In the genomic region with DNA sequence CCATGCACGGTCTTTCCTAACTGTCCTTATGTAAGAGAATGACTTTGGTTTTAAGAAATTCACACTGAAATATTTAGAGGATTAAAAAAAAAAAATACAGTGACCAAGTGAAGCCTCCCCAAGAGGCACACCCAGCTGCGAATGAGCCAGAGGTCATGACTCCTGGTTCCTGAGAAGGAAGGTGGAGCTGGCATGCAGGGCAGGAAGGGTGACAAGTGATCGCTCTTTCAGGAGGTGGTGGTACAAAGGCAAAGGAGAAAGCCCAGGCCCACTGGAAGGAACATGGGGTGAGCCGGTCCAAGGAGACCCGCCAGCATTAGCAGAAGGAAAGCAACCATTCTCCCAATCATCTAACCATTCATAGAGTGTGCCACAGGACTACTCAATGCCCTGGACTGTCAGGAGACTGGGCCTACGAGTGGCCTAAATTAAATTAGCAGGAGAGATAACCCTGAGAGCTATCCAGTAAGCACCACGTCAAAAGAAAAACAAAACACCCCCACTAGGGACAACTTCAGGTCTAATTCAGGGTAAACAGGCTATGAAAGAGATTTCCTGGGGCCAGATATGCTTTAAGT, we compare ENCODE assay signal across 19 cellular contexts. TPM values are rescaled to one million over a fixed set of nuclear protein-coding genes. Genes with fewer than 3 reads are reported as not detected.
A peak's percentile ranks its signal among the peaks of the same experiment; 100 is the strongest.
DNase-seq lines count a peak whose midpoint lies in the region; ATAC-seq, FAIRE-seq and TF ChIP-seq lines count a peak whose summit lies in the region.
"Had no signal": no experiment of that assay in that cellular context is flagged by ENCODE, and none has a peak within 500 bp of the region (broad histone marks: within the 10 kb centered on the region; RNA-seq: fewer than 3 reads in every experiment).

No MANE protein-coding gene starts in this region.

- TF ChIP-seq POLR2A in K562 (conservative IDR thresholded peaks at IDR 0.05) (no peak), spleen (IDR thresholded peaks at IDR 0.05) (no peak)

- 50% methylated on average over 7 of the region's 7 CpGs for WGBS in K562 (ENCODE audit: insufficient coverage, low coverage, missing lambda C conversion rate)
- WGBS in spleen, 5 donors = 70 to 82% (median 80%) methylated on average over 7 of the region's 7 CpGs

- no peak overlapping the region for H3K27ac Mint-ChIP-seq in T-cell
- H3K27ac Mint-ChIP-seq in activated T-helper 2 cell treated with anti-CD3 and anti-CD28 coated beads, Interferon-gamma antibody, Interleukin-2, Interleukin-4, amounts not matched to agents 10 μg/mL and 5 μg/mL and 100 μg/mL, durations not matched to agents 14 hours and 24 hours and 36 hours = no peak overlapping the region

- peaks cover 31% of the 10 kb centered on the region for H3K36me3 Mint-ChIP-seq in T-cell
- H3K36me3 Mint-ChIP-seq in activated T-helper 2 cell treated with anti-CD3 and anti-CD28 coated beads, Interferon-gamma antibody, Interleukin-2, Interleukin-4, amounts not matched to agents 10 μg/mL and 5 μg/mL and 100 μg/mL, durations not matched to agents 14 hours and 24 hours and 36 hours (ENCODE audit: low read depth) = no peaks in the 10 kb centered on the region

- BruUV-seq in K562 (replicated peaks; lab: Mats Ljungman, UMichigan) = no TSS peak

- no peaks in the 10 kb centered on the region for H3K27me3 Mint-ChIP-seq in T-cell
- H3K27me3 Mint-ChIP-seq in activated T-helper 2 cell treated with anti-CD3 and anti-CD28 coated beads, Interferon-gamma antibody, Interleukin-2, Interleukin-4, amounts not matched to agents 10 μg/mL and 5 μg/mL and 100 μg/mL, durations not matched to agents 14 hours and 24 hours and 36 hours (ENCODE audit: low read depth) = no peaks in the 10 kb centered on the region

- peaks cover 39% of the 10 kb centered on the region for H3K79me2 ChIP-seq in K562 (ENCODE audit: control insufficient read depth, insufficient read depth, low read length)

- no peak overlapping the region for H3K4me3 Mint-ChIP-seq in T-cell
- H3K4me3 Mint-ChIP-seq in activated T-helper 2 cell treated with anti-CD3 and anti-CD28 coated beads, Interferon-gamma antibody, Interleukin-2, Interleukin-4, amounts not matched to agents 10 μg/mL and 5 μg/mL and 100 μg/mL, durations not matched to agents 14 hours and 24 hours and 36 hours (ENCODE audit: low read depth) = no peak overlapping the region

- POLR2A ChIA-PET in HEK293 (lab: Yijun Ruan, JAX) = no interaction called here
- POLR2A ChIA-PET in K562 (lab: Yijun Ruan, JAX) = interaction anchor here (1.0 to 1.1 kb wide), 3 partner anchors 7 to 24 kb away, joined by 3 read pairs; a partner anchor contains a TSS
- POLR2A ChIA-PET in T-cell (lab: Charles Lee) = interaction anchor here in 1 of 2 donors (0.7 kb wide), 1 partner anchor 9 kb away, joined by 3 read pairs; no protein-coding TSS in a partner anchor

- H3K4me3 ChIP-seq in HEK293 (ENCODE audit: low read depth, low read length) (no peak overlapping the region), K562 (no peak overlapping the region), iPS-20b (ENCODE audit: low read length) (no peak overlapping the region), spleen (no peak overlapping the region)
- H3K4me3 ChIP-seq: breast epithelium, SJCRH30, uterus had no signal

- no peaks in the 10 kb centered on the region for H3K9me3 ChIP-seq in HEK293 (ENCODE audit: control insufficient read depth, insufficient read depth, low read depth, low read length)
- H3K9me3 ChIP-seq in K562 (replicated peaks; ENCODE audit: control insufficient read depth, insufficient read depth, low read depth, low read length) = no peaks in the 10 kb centered on the region
- H3K9me3 ChIP-seq in iPS-20b (ENCODE audit: insufficient read depth, low read depth, low read length) = no peaks in the 10 kb centered on the region
- H3K9me3 ChIP-seq in spleen = no peaks in the 10 kb centered on the region
- H3K9me3 ChIP-seq: breast epithelium, SJCRH30, uterus had no signal

- intact Hi-C loops in K562 (cut with micrococcal nuclease) = loop anchor here (10.0 kb wide), 1 partner anchor 85 kb away; no protein-coding TSS in a partner anchor
- intact Hi-C loops in spleen (cut with DNase I; ENCODE audit: low total_unique reads) = no loop called here
- intact Hi-C loops in activated T-helper 2 cell treated with anti-CD3 and anti-CD28 coated beads, Interferon-gamma antibody, Interleukin-2, Interleukin-4, amounts not matched to agents 10 μg/mL and 5 μg/mL and 100 μg/mL, durations not matched to agents 14 hours and 24 hours and 36 hours (cut with micrococcal nuclease) = loop anchor here (10.0 kb wide), 1 partner anchor 625 kb away; no protein-coding TSS in a partner anchor

- H3K9ac ChIP-seq in K562 (ENCODE audit: insufficient read depth in 1 of 2, low read depth in 2 of 2, low read length in 2 of 2) (no peak overlapping the region), iPS-20b (ENCODE audit: low read depth, low read length) (peak overlapping the region; percentile 33; the same call in 1 of the 2 replicates)

- CTCF ChIA-PET in HEK293 (lab: Yijun Ruan, JAX) (interaction anchor here (0.7 kb wide), 2 partner anchors 51 to 121 kb away, joined by 3 read pairs; no protein-coding TSS in a partner anchor), K562 (lab: Yijun Ruan, JAX; ENCODE audit: low intra/inter-chr PET ratio) (no interaction called here), T-cell (lab: Charles Lee) (interaction anchor here (0.5 to 1.0 kb wide), 2 partner anchors 11 to 142 kb away, joined by 3 to 4 read pairs; no protein-coding TSS in a partner anchor)

- no peaks in the 10 kb centered on the region for H3K9me1 ChIP-seq in K562 (ENCODE audit: control insufficient read depth, insufficient read depth, low read length)

- in situ Hi-C loops in K562 (cut with MboI) = no loop called here

- DNase-seq in K562 (ENCODE audit: extremely low read depth in 1 of 4, low spot score in 3 of 4) (no peak), spleen (no peak), T-cell (no peak), NCI-H510A (lab: John Stamatoyannopoulos, UW) (no peak)
- no peak for DNase-seq in activated T-helper 2 cell treated with anti-CD3 and anti-CD28 coated beads, Interferon-gamma antibody, Interleukin-2, Interleukin-4, amounts not matched to agents 10 μg/mL and 5 μg/mL and 100 μg/mL, durations not matched to agents 14 hours and 24 hours and 36 hours (ENCODE audit: low spot score)
- DNase-seq: AML-193; midbrain; NCI-H1105 treated with DMSO at 0.1 percent for 48 hours; NCI-H69; OCI-M1; SJCRH30; stimulated activated CD4-positive, alpha-beta T cell treated with anti-CD3 and anti-CD28 coated beads, Interleukin-2, amount 100 ng/mL, for 24 hours; uterus had no signal

- H3K4me2 ChIP-seq in K562 (ENCODE audit: insufficient read depth, low read length) = no peak overlapping the region

- H3K27me3 ChIP-seq in K562 (ENCODE audit: control insufficient read depth in 2 of 2, insufficient read depth in 2 of 2, low read length in 2 of 2) = no peaks in the 10 kb centered on the region
- no peaks in the 10 kb centered on the region for H3K27me3 ChIP-seq in iPS-20b (ENCODE audit: insufficient read depth, low read length)
- H3K27me3 ChIP-seq in spleen (replicated peaks in 1 of 7) = no peaks in the 10 kb centered on the region
- H3K27me3 ChIP-seq: breast epithelium, SJCRH30, uterus had no signal

- H3K27ac ChIP-seq in HEK293 (ENCODE audit: extremely low read depth, low read depth, low read length) = no peak overlapping the region
- no peak overlapping the region for H3K27ac ChIP-seq in K562 (ENCODE audit: extremely low read depth, low read depth, low read length)
- peak overlapping the region; percentile 51 for H3K27ac ChIP-seq in iPS-20b (ENCODE audit: low read length)
- peak overlapping the region; percentile 4 to 73 (median 41) for H3K27ac ChIP-seq in spleen
- H3K27ac ChIP-seq: SJCRH30 had no signal

- peak; percentile 14; the same call in 1 of the 3 replicates for ATAC-seq in K562
- no peak for ATAC-seq in T-cell (replicated peaks in 1 of 4)
- ATAC-seq: activated CD4-positive, CD25-positive, alpha-beta regulatory T cell treated with anti-CD3 and anti-CD28 coated beads, Interleukin-2, amount 50 U/mL, for 24 hours; sciatic nerve had no signal

- peaks cover 33 to 43% (median 40%) of the 10 kb centered on the region in 3 donors for H3K4me1 Mint-ChIP-seq in T-cell
- peaks cover 8% of the 10 kb centered on the region for H3K4me1 Mint-ChIP-seq in activated T-helper 2 cell treated with anti-CD3 and anti-CD28 coated beads, Interferon-gamma antibody, Interleukin-2, Interleukin-4, amounts not matched to agents 10 μg/mL and 5 μg/mL and 100 μg/mL, durations not matched to agents 14 hours and 24 hours and 36 hours (ENCODE audit: low read depth)

- H4K20me1 ChIP-seq in K562 (replicated peaks; ENCODE audit: control insufficient read depth, insufficient read depth, low read length) = no peaks in the 10 kb centered on the region

- no peak for FAIRE-seq in K562 (lab: Jason Lieb, UNC)
- FAIRE-seq: islet of Langerhans had no signal

- H3K36me3 ChIP-seq in HEK293 (ENCODE audit: control insufficient read depth in 2 of 2, insufficient read depth in 1 of 2, low read length in 2 of 2) (no peaks in the 10 kb centered on the region), K562 (ENCODE audit: control insufficient read depth, insufficient read depth, low read length) (no peaks in the 10 kb centered on the region; the same call in 2 of the 3 replicates), iPS-20b (ENCODE audit: insufficient read depth, low read depth, low read length) (no peaks in the 10 kb centered on the region), spleen (peaks cover 0 to 14% (median 0%) of the 10 kb centered on the region in 6 donors)
- H3K36me3 ChIP-seq: breast epithelium, SJCRH30, uterus had no signal

- no peak for TF ChIP-seq RAD21 in K562 (CRISPR knock-in tag; conservative IDR thresholded peaks at IDR 0.05 in 1 of 2, IDR thresholded peaks at IDR 0.05 in 1 of 2)

- no peak overlapping the region for H2AFZ ChIP-seq in K562 (ENCODE audit: low read depth, low read length)

- no peaks in the 10 kb centered on the region for H3K9me3 Mint-ChIP-seq in T-cell
- H3K9me3 Mint-ChIP-seq in activated T-helper 2 cell treated with anti-CD3 and anti-CD28 coated beads, Interferon-gamma antibody, Interleukin-2, Interleukin-4, amounts not matched to agents 10 μg/mL and 5 μg/mL and 100 μg/mL, durations not matched to agents 14 hours and 24 hours and 36 hours = no peaks in the 10 kb centered on the region

- TF ChIP-seq CTCF in HEK293 (tag by site-specific recombination; IDR thresholded peaks at IDR 0.05) = no peak
- TF ChIP-seq CTCF in K562 (IDR thresholded peaks at IDR 0.05 in 2 of 3, conservative IDR thresholded peaks at IDR 0.05 in 1 of 3; ENCODE audit: insufficient read depth in 2 of 3, low read depth in 1 of 3, low read length in 3 of 3) = no peak
- no peak for TF ChIP-seq CTCF in spleen (IDR thresholded peaks at IDR 0.05 in 8 of 11, conservative IDR thresholded peaks at IDR 0.05 in 3 of 11)

- H3K4me1 ChIP-seq in HEK293 (ENCODE audit: control insufficient read depth, insufficient read depth, low read length) (no peaks in the 10 kb centered on the region), K562 (replicated peaks in 1 of 2; ENCODE audit: control insufficient read depth in 2 of 2, insufficient read depth in 2 of 2, low read length in 2 of 2) (peaks cover 4 to 12% of the 10 kb centered on the region in 2 experiments; a peak in 2 of 5 replicates), iPS-20b (ENCODE audit: insufficient read depth, low read length) (peaks cover 49% of the 10 kb centered on the region), spleen (peaks cover 0 to 55% (median 28%) of the 10 kb centered on the region in 6 donors)
- H3K4me1 ChIP-seq: breast epithelium, SJCRH30, uterus had no signal

- no peak for TF ChIP-seq EP300 in K562 (IDR thresholded peaks at IDR 0.05; ENCODE audit: low read length)

RNA-seq across cellular contexts. Expression of a gene that starts 7.8 kb away (rescaled TPM):
- 9.7 and 20.7 TPM in 2 replicates for total RNA-seq in K562 (2011; cell fraction: chromatin; rRNA removed; ENCODE audit: low replicate concordance)
- total RNA-seq in K562 (2011; cell fraction: nucleolus; rRNA removed) = 18.0 and 20.5 TPM in 2 replicates
- 18.2 and 19.3 TPM in 2 replicates for total RNA-seq in K562 (2011; cell fraction: nucleoplasm; rRNA removed)
- total RNA-seq in K562 (2014; rRNA removed) (14.3 and 19.8 TPM in 2 replicates), K562 (2014; rRNA removed; fragmentation: Illumina TruSeq; extraction: Trizol) (21.4 and 21.6 TPM in 2 replicates), K562 (2015; rRNA removed; fragmentation: Illumina TruSeq; extraction: Trizol) (18.8 and 19.2 TPM in 2 replicates), K562 (2021) (42.1 and 46.6 TPM in 2 replicates), spleen (10 to 100 TPM; 18.9 to 45.4 (median 31.3) TPM), T-cell (10 to 100 TPM; 19.3 to 29.5 (median 23.1) TPM)
- polyA plus RNA-seq in K562 (2011; rRNA removed) (33.6 and 34.8 TPM in 2 replicates), K562 (2014; fragmentation: Illumina TruSeq; extraction: Trizol) (46.6 and 49.8 TPM in 2 replicates), K562 (2014; fragmentation: Nextera tagmentation; extraction: Ambion mirVana) (10 to 100 TPM; 51.3 to 53.3 TPM), K562 (2014; rRNA removed) (35.3 and 52.2 TPM in 2 replicates), spleen (10 to 100 TPM; 32.7 to 57.5 (median 36.3) TPM)
- polyA plus RNA-seq in K562 (2011; cell fraction: cytosol; rRNA removed) = 27.0 and 27.2 TPM in 2 replicates
- 22.8 and 24.3 TPM in 2 replicates for polyA plus RNA-seq in K562 (2011; cell fraction: nucleus; rRNA removed)
- 25.2 and 34.8 TPM in 2 replicates for polyA plus RNA-seq in K562 (2012)
- polyA minus RNA-seq in K562 (2011; rRNA and poly(A)+ RNA removed) = 13.7 and 16.1 TPM in 2 replicates
- 7.3 and 9.1 TPM in 2 replicates for polyA minus RNA-seq in K562 (2011; cell fraction: cytosol; rRNA and poly(A)+ RNA removed)
- 10.4 and 14.7 TPM in 2 replicates for polyA minus RNA-seq in K562 (2011; cell fraction: nucleus; rRNA and poly(A)+ RNA removed)
- total RNA-seq in activated T-helper 2 cell treated with anti-CD3 and anti-CD28 coated beads, Interferon-gamma antibody, Interleukin-2, Interleukin-4, amounts not matched to agents 10 μg/mL and 5 μg/mL and 100 μg/mL, durations not matched to agents 14 hours and 24 hours and 36 hours = 34.9 and 35.9 TPM in 2 replicates

Comparison
In these comparisons a context has a peak if more than half of its experiments do, and no peak if none do; other contexts are left out.
1. H3K27ac ChIP-seq: peak in iPS-20b (single experiment) and spleen (8 of 8); none in HEK293 (single experiment) and K562 (single experiment).